ENCODE assay signal across 31 cellular contexts in genomic region chrX:133657455-133657854, GRCh38.
"Had no signal": no experiment of that assay in that cellular context is flagged by ENCODE, and none has a peak within 500 bp of the region (broad histone marks: within the 10 kb centered on the region; RNA-seq: fewer than 3 reads in every experiment).

No MANE protein-coding gene starts in this region.

- H3K27ac ChIP-seq: colonic mucosa, epithelial cell of prostate, esophagus squamous epithelium, WERI-Rb-1 had no signal

- H3K36me3 ChIP-seq: colonic mucosa, esophagus squamous epithelium, WERI-Rb-1 had no signal

- H3K27ac Mint-ChIP-seq: activated B cell treated with CpG ODN at 0.5 μM for 24 hours; activated CD8-positive, alpha-beta T cell treated with anti-CD3 and anti-CD28 coated beads for 36 hours; activated naive CD8-positive, alpha-beta T cell; activated T-helper 17 cell treated with anti-CD3 and anti-CD28 coated beads, Interleukin-2, amount 50 U/mL, for 72 hours; T-helper 17 cell; T-helper 2 cell treated with Interferon-gamma antibody and Interleukin-4, amounts not matched to agents 5 μg/mL and 100 μg/mL, for 36 hours had no signal

- H3K4me1 Mint-ChIP-seq: activated B cell treated with CpG ODN at 0.5 μM for 24 hours; activated T-helper 17 cell treated with anti-CD3 and anti-CD28 coated beads, Interleukin-2, amount 50 U/mL, for 72 hours; T-helper 17 cell had no signal

- H3K4me1 ChIP-seq: colonic mucosa, esophagus squamous epithelium had no signal

- H3K9me3 Mint-ChIP-seq: activated B cell treated with CpG ODN at 0.5 μM for 24 hours; activated CD8-positive, alpha-beta T cell treated with anti-CD3 and anti-CD28 coated beads for 36 hours; activated T-cell treated with anti-CD3 and anti-CD28 coated beads, Interleukin-2, amount 50 U/mL, for 4 hours; activated T-helper 17 cell treated with anti-CD3 and anti-CD28 coated beads, Interleukin-2, amount 50 U/mL, for 72 hours; T-helper 2 cell treated with Interferon-gamma antibody and Interleukin-4, amounts not matched to agents 5 μg/mL and 100 μg/mL, for 36 hours had no signal

- H3K4me3 ChIP-seq: colonic mucosa, esophagus squamous epithelium had no signal

- H3K9me3 ChIP-seq: colonic mucosa, esophagus squamous epithelium had no signal

- H3K27me3 ChIP-seq: colonic mucosa, esophagus squamous epithelium had no signal

- H3K4me3 Mint-ChIP-seq: activated B cell treated with CpG ODN at 0.5 μM for 24 hours; activated CD8-positive, alpha-beta T cell treated with anti-CD3 and anti-CD28 coated beads for 36 hours; activated naive CD8-positive, alpha-beta T cell; activated T-cell treated with anti-CD3 and anti-CD28 coated beads, Interleukin-2, amount 50 U/mL, for 4 hours; activated T-helper 17 cell treated with anti-CD3 and anti-CD28 coated beads, Interleukin-2, amount 50 U/mL, for 72 hours; T-helper 17 cell; T-helper 2 cell treated with Interferon-gamma antibody and Interleukin-4, amounts not matched to agents 5 μg/mL and 100 μg/mL, for 36 hours had no signal

- ATAC-seq: activated CD4-positive, CD25-positive, alpha-beta regulatory T cell treated with anti-CD3 and anti-CD28 coated beads, Interleukin-2, amount 50 U/mL, for 24 hours; activated CD8-positive, alpha-beta T cell treated with anti-CD3 and anti-CD28 coated beads for 36 hours; activated T-cell treated with anti-CD3 and anti-CD28 coated beads, Interleukin-2, amount 50 U/mL, for 4 hours; activated T-helper 17 cell treated with anti-CD3 and anti-CD28 coated beads, Interleukin-2, amount 50 U/mL, for 72 hours; T-helper 17 cell had no signal

- H3K27me3 Mint-ChIP-seq: activated B cell treated with CpG ODN at 0.5 μM for 24 hours; activated CD8-positive, alpha-beta T cell treated with anti-CD3 and anti-CD28 coated beads for 36 hours; activated naive CD8-positive, alpha-beta T cell; T-helper 17 cell had no signal

- DNase-seq: activated B cell treated with CpG ODN at 0.5 μM for 24 hours; activated CD4-positive, alpha-beta T cell treated with anti-CD3 and anti-CD28 coated beads for 48 hours; activated CD4-positive, alpha-beta T cell treated with anti-CD3 and anti-CD28 coated beads, Interleukin-2, amount 50 U/mL, for 1 hour; activated CD4-positive, alpha-beta T cell treated with anti-CD3 and anti-CD28 coated beads, Interleukin-2, amount 50 U/mL, for 48 hours; activated CD8-positive, alpha-beta memory T cell treated with anti-CD3 and anti-CD28 coated beads for 24 hours; activated CD8-positive, alpha-beta T cell treated with anti-CD3 and anti-CD28 coated beads for 36 hours; activated effector memory CD4-positive, alpha-beta T cell treated with Interleukin-2 at 50 U/mL for 16 hours; activated gamma-delta T cell treated with Interleukin-2 at 50 U/mL for 16 hours; activated naive CD4-positive, alpha-beta T cell treated with anti-CD3 and anti-CD28 coated beads, Interleukin-2, amount 50 U/mL, for 16 hours; activated naive CD4-positive, alpha-beta T cell treated with Interleukin-2 at 50 U/mL for 16 hours; activated T-cell treated with anti-CD3 and anti-CD28 coated beads, Interleukin-2, amount 50 U/mL, for 4 hours; amniotic stem cell; anterior cingulate cortex; central memory CD4-positive, alpha-beta T cell; cerebellar nuclear complex; colonic mucosa; effector CD8-positive, alpha-beta T cell; esophagus squamous epithelium; foreskin melanocyte; head of caudate nucleus; T-helper 1 cell; T-helper 17 cell; T1000; WERI-Rb-1 had no signal

- FAIRE-seq: endometrium, endothelial cell of umbilical vein had no signal
